In the genomic region with DNA sequence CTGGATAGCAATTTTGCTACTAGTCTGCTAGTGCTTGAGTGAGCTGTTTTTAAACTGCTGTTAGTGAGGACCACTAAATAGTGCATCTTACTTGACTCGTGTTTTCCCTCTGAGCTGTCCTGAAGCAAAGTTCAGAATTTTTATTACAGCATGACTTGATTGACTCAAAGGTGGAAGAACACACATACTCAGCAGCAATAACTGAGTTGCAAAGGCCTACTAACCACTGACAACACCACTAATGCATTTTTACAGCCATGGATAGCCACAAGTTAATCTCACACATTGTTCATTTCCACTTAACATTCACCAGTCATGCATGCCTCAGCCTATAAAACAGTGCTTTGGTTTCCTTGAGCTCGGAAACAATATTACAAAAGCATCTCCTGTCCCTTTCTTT, we compare ENCODE assay signal across 18 cellular contexts.
A peak's percentile ranks its signal among the peaks of the same experiment; 100 is the strongest.
DNase-seq lines count a peak whose midpoint lies in the region; ATAC-seq, FAIRE-seq and TF ChIP-seq lines count a peak whose summit lies in the region.
"Had no signal": no experiment of that assay in that cellular context is flagged by ENCODE, and none has a peak within 500 bp of the region (broad histone marks: within the 10 kb centered on the region; RNA-seq: fewer than 3 reads in every experiment).

No MANE protein-coding gene starts in this region.

- no peak for ATAC-seq in HG02884 (IDR thresholded peaks at IDR 0.05; ENCODE audit: unreplicated experiment)
- ATAC-seq: left ventricle myocardium superior had no signal

- H3K4me3 ChIP-seq in AG09309 (ENCODE audit: control insufficient read depth, low read depth, low read length) (no peak overlapping the region), foreskin fibroblast (ENCODE audit: low read depth in 1 of 2, low read length in 2 of 2) (no peak overlapping the region)
- H3K4me3 ChIP-seq: sigmoid colon had no signal

- peak; percentile 57 for FAIRE-seq in RCC 7860 (lab: Jason Lieb, UNC)
- FAIRE-seq: urothelium cell line had no signal

- DNase-seq in AG09309 (ENCODE audit: low read depth) (peak; percentile 79), EH (ENCODE audit: low read depth) (peak; percentile 82), RCC 7860 (ENCODE audit: low spot score) (peak; percentile 44), foreskin fibroblast (peak; percentile 54 to 62), erythroblast (lab: John Stamatoyannopoulos, UW) (no peak)
- no peak for DNase-seq in effector CD4-positive, alpha-beta T cell
- no peak for DNase-seq in activated CD4-positive, alpha-beta T cell treated with anti-CD3 and anti-CD28 coated beads for 1 hour
- DNase-seq: activated CD4-positive, alpha-beta T cell treated with anti-CD3 and anti-CD28 coated beads for 48 hours; BE2C; brain microvascular endothelial cell; dermis blood vessel endothelial cell; DMS153; left ventricle myocardium superior; NCI-H1048; Right ventricle myocardium superior; sigmoid colon had no signal

- TF ChIP-seq CTCF in AG09309 (IDR thresholded peaks at IDR 0.05; ENCODE audit: control insufficient read depth, insufficient read depth, low read depth, low read length, missing control alignments) = no peak
- TF ChIP-seq CTCF in foreskin fibroblast (IDR thresholded peaks at IDR 0.05; ENCODE audit: low read depth, low read length) = no peak

- no peak for TF ChIP-seq POLR2A in erythroblast (IDR thresholded peaks at IDR 0.05; ENCODE audit: low read length)

Comparison
In these comparisons a context has a peak if more than half of its experiments do, and no peak if none do; other contexts are left out.
1. DNase-seq: peak in AG09309 (single experiment), EH (single experiment), RCC 7860 (single experiment) and foreskin fibroblast (2 of 2); none in effector CD4-positive, alpha-beta T cell (single experiment), activated CD4-positive, alpha-beta T cell treated with anti-CD3 and anti-CD28 coated beads for 1 hour (single experiment) and erythroblast (0 of 2).